ENCODE assay signal across 2 cellular contexts in the genomic region with DNA sequence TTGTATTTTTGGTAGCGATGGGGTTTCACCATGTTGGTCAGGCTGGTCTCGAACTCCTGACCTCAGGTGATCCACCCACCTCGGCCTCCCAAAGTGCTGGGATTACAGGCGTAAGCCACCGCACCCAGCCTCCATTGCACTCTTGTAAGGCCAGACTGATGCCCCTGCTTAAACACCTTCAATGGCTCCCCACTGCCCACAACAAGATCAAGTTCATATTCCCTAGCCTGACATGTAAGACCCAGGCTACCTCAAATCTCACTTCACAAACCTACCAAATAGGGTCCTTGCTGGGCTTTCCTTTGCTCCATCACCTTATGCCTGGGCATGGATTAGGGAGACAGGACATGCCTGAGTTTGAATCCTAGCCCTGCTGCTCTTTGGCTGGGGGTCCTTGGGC.
TF ChIP-seq lines count a peak whose summit lies in the region.

No MANE protein-coding gene starts in this region.

TF ChIP-seq in IMR-90, 13 proteins besides CTCF, POLR2A, EP300 and RAD21:
- TF ChIP-seq BHLHE40 (IDR thresholded peaks at IDR 0.05; ENCODE audit: low read depth, low read length) (no peak), FOS (IDR thresholded peaks at IDR 0.05; ENCODE audit: low read depth, low read length) (no peak)

TF ChIP-seq in WTC11, 78 proteins besides CTCF, POLR2A, EP300 and RAD21:
- TF ChIP-seq, protein P1, sequence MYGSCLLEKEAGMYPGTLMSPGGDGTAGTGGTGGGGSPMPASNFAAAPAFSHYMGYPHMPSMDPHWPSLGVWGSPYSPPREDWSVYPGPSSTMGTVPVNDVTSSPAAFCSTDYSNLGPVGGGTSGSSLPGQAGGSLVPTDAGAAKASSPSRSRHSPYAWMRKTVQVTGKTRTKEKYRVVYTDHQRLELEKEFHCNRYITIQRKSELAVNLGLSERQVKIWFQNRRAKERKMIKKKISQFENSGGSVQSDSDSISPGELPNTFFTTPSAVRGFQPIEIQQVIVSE (CRISPR knock-in tag; IDR thresholded peaks at IDR 0.05; ENCODE audit: borderline replicate concordance), result no peak
- TF ChIP-seq NFATC4 (CRISPR knock-in tag; IDR thresholded peaks at IDR 0.05), result no peak
- TF ChIP-seq, protein P2, sequence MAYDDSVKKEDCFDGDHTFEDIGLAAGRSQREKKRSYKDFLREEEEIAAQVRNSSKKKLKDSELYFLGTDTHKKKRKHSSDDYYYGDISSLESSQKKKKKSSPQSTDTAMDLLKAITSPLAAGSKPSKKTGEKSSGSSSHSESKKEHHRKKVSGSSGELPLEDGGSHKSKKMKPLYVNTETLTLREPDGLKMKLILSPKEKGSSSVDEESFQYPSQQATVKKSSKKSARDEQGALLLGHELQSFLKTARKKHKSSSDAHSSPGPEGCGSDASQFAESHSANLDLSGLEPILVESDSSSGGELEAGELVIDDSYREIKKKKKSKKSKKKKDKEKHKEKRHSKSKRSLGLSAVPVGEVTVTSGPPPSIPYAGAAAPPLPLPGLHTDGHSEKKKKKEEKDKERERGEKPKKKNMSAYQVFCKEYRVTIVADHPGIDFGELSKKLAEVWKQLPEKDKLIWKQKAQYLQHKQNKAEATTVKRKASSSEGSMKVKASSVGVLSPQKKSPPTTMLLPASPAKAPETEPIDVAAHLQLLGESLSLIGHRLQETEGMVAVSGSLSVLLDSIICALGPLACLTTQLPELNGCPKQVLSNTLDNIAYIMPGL (CRISPR knock-in tag; IDR thresholded peaks at IDR 0.05), result no peak
- no peak for TF ChIP-seq KAT7 (CRISPR knock-in tag; IDR thresholded peaks at IDR 0.05; ENCODE audit: borderline replicate concordance)
- no peak for TF ChIP-seq FOXP1 (CRISPR knock-in tag; IDR thresholded peaks at IDR 0.05; ENCODE audit: borderline replicate concordance)
- no peak for TF ChIP-seq FOXK1 (CRISPR knock-in tag; IDR thresholded peaks at IDR 0.05)
- TF ChIP-seq, protein P3, sequence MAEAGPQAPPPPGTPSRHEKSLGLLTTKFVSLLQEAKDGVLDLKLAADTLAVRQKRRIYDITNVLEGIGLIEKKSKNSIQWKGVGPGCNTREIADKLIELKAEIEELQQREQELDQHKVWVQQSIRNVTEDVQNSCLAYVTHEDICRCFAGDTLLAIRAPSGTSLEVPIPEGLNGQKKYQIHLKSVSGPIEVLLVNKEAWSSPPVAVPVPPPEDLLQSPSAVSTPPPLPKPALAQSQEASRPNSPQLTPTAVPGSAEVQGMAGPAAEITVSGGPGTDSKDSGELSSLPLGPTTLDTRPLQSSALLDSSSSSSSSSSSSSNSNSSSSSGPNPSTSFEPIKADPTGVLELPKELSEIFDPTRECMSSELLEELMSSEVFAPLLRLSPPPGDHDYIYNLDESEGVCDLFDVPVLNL (CRISPR knock-in tag; IDR thresholded peaks at IDR 0.05; ENCODE audit: borderline replicate concordance, low read depth), result no peak
TF ChIP-seq in WTC11: peak in this region for 0.
